Comparison of ENCODE assay signal across 8 cellular contexts in the genomic region with DNA sequence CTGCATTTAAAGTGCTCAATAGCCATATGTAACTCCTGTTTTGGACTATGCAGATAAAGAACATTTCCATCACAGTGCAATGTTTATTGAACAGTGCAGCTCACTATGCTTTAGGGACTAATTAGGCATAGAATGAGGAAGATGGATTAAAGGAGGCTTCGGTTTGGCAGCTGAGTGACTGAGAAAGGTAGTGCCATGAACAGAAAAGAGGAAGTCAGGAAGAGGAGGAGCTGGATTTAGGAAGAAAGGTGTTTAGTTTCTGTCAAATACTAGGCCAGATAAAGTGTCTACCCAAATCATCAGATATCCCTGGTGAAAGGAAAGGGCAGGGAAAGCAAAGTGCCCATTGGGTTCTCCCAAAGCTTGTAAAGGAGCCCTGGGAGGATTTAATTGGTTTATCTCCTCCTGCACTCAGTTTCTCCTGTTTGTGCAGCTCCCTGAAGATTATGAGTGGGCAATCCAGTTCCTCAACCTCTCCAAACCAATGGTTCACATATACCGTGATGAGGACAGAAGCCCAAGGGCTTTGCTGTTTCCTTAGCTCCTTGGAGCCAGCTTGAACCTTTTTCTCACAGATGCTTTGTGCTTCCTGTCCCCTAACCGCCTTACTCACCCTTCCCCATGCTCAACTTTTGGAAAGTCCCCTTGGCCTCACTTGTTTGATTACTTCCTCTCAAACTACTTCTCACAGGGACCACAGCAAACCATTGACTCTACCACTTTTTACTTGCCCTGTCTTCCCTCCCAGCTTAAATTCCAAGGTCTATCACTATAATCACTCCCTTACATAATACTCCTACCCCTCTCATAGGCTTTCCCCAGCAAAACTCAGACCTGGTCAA. TPM values are rescaled to one million over a fixed set of nuclear protein-coding genes. Genes with fewer than 3 reads are reported as not detected.
DNase-seq lines count a peak whose midpoint lies in the region; ATAC-seq, FAIRE-seq and TF ChIP-seq lines count a peak whose summit lies in the region.

No MANE protein-coding gene starts in this region.

- no peak overlapping the region for H3K56ac ChIP-seq in H1 (replicated peaks; ENCODE audit: insufficient read length, low read depth, low read length)

- no peak overlapping the region for H2BK12ac ChIP-seq in H1 (ENCODE audit: low read depth, low read length)

- H2AFZ ChIP-seq in H1 (ENCODE audit: low read length), result 0 out of 2 replicates have a peak overlapping the region, but pooled peaks have one; percentile 36

- TF ChIP-seq POLR2A in H1 (IDR thresholded peaks at IDR 0.05; ENCODE audit: control extremely low read depth in 1 of 2, low read depth in 2 of 2, low read length in 2 of 2) (no peak), breast epithelium (IDR thresholded peaks at IDR 0.05) (no peak)

- peak; percentile 37 for ATAC-seq in GM18508 (IDR thresholded peaks at IDR 0.05; ENCODE audit: insufficient read depth, unreplicated experiment)
- peak; percentile 57 for ATAC-seq in HG02759 (IDR thresholded peaks at IDR 0.05; ENCODE audit: unreplicated experiment)
- ATAC-seq in sciatic nerve, result no peak

- no peaks in the 10 kb centered on the region for H4K20me1 ChIP-seq in H1 (replicated peaks in 1 of 2; ENCODE audit: control insufficient read depth in 1 of 2, insufficient read depth in 2 of 2, low read length in 2 of 2)

- no peak overlapping the region for H4K91ac ChIP-seq in H1 (replicated peaks; ENCODE audit: insufficient read length, low read length)

- POLR2A ChIA-PET in H1 (lab: Charles Lee; ENCODE audit: partially characterized antibody), result interaction anchor here (0.6 kb wide), 1 partner anchor 24 kb away, joined by 3 read pairs; no protein-coding TSS in a partner anchor

- no peak for FAIRE-seq in H1 (lab: Jason Lieb, UNC)

- H2BK15ac ChIP-seq in H1 (ENCODE audit: low read length), result no peak overlapping the region

- TF ChIP-seq CTCF in H1 (IDR thresholded peaks at IDR 0.05; ENCODE audit: control extremely low read depth in 1 of 3, insufficient read depth in 1 of 3, low read depth in 1 of 3, low read length in 3 of 3) (no peak), breast epithelium (IDR thresholded peaks at IDR 0.05) (no peak), foreskin fibroblast (IDR thresholded peaks at IDR 0.05; ENCODE audit: low read depth, low read length) (no peak)

- no peaks in the 10 kb centered on the region; the same call in 1 of the 2 replicates for H3K79me1 ChIP-seq in H1 (ENCODE audit: low read depth, low read length)

- no peak overlapping the region for H2BK5ac ChIP-seq in H1 (ENCODE audit: low read depth, low read length)

- H3K27ac ChIP-seq in H1 (ENCODE audit: low read depth, low read length) (no peak overlapping the region), breast epithelium (no peak overlapping the region)

- intact Hi-C loops in sciatic nerve (cut with DNase I), result no loop called here
- intact Hi-C loops in breast epithelium (cut with DNase I; ENCODE audit: low total_unique reads), result no loop called here

- CTCF ChIA-PET in H1 (lab: Charles Lee; ENCODE audit: partially characterized antibody), result interaction anchor here (0.6 to 2.0 kb wide), 3 partner anchors 108 to 641 kb away, joined by 3 to 10 read pairs (median 3); no protein-coding TSS in a partner anchor

- no peak overlapping the region for H3K23ac ChIP-seq in H1 (ENCODE audit: insufficient read length)

- 92% methylated on average over 3 of the region's 3 CpGs; no CpG with 5 or more reads in 1 of the 2 experiments for WGBS in H1 (ENCODE audit: extremely low coverage in 1 of 2, insufficient coverage in 1 of 2, insufficient read length in 1 of 2, insufficient replicate concordance in 2 of 2, low coverage in 1 of 2, low lambda C conversion rate in 2 of 2, missing lambda C conversion rate in 1 of 2), 2 experiments

- H3K23me2 ChIP-seq in H1 (ENCODE audit: low read depth, low read length), result peaks cover 7% of the 10 kb centered on the region

- no peak overlapping the region for H2BK20ac ChIP-seq in H1 (ENCODE audit: low read length)

- DNase-seq in RPMI7951 (ENCODE audit: low read depth) (peak; percentile 16), H1 (ENCODE audit: low read depth in 1 of 2, low spot score in 2 of 2) (no peak), sciatic nerve (ENCODE audit: low spot score) (no peak), DMS114 treated with DMSO at 0.1 percent for 48 hours (lab: John Stamatoyannopoulos, UW; ENCODE audit: unreplicated experiment) (no peak), breast epithelium (ENCODE audit: low spot score in 2 of 2) (no peak), foreskin fibroblast (no peak)

- no peaks in the 10 kb centered on the region for H3K36me3 ChIP-seq in H1 (ENCODE audit: control insufficient read depth in 2 of 4, insufficient read depth in 4 of 4, low read length in 3 of 4)
- H3K36me3 ChIP-seq in breast epithelium, result no peaks in the 10 kb centered on the region

- H3K27me3 ChIP-seq in H1 (replicated peaks in 1 of 4; ENCODE audit: control insufficient read depth in 3 of 4, extremely low read depth in 1 of 4, insufficient read depth in 3 of 4, low read length in 3 of 4) (no peaks in the 10 kb centered on the region), breast epithelium (no peaks in the 10 kb centered on the region)

- H3K4ac ChIP-seq in H1 (replicated peaks; ENCODE audit: insufficient read length, low read depth, low read length), result no peak overlapping the region

- no peak overlapping the region for H3K18ac ChIP-seq in H1 (ENCODE audit: extremely low read depth, low read length)

- H4K5ac ChIP-seq in H1 (ENCODE audit: insufficient read length, low read depth, low read length), result no peak overlapping the region

- H2BK120ac ChIP-seq in H1 (replicated peaks; ENCODE audit: low read depth, low read length), result no peak overlapping the region

- H3K14ac ChIP-seq in H1 (ENCODE audit: insufficient read length), result no peak overlapping the region

- no peak for TF ChIP-seq RAD21 in H1 (IDR thresholded peaks at IDR 0.05 in 1 of 2, conservative IDR thresholded peaks at IDR 0.05 in 1 of 2; ENCODE audit: low read depth in 2 of 2, low read length in 2 of 2)

- peaks cover 0 to 8% of the 10 kb centered on the region in 2 experiments; a peak in 3 of 4 replicates for H3K79me2 ChIP-seq in H1 (ENCODE audit: control insufficient read depth in 1 of 2, insufficient read depth in 2 of 2, low read length in 2 of 2)

- TF ChIP-seq EP300 in H1 (IDR thresholded peaks at IDR 0.05; ENCODE audit: borderline replicate concordance in 1 of 2, low read depth in 2 of 2, low read length in 2 of 2), result no peak

- no peak overlapping the region for H3K4me3 ChIP-seq in H1 (ENCODE audit: extremely low read depth in 1 of 4, insufficient read depth in 2 of 4, low read depth in 3 of 4, low read length in 4 of 4)
- H3K4me3 ChIP-seq in breast epithelium, result no peak overlapping the region
- H3K4me3 ChIP-seq in foreskin fibroblast (ENCODE audit: low read depth in 1 of 2, low read length in 2 of 2), result no peak overlapping the region

- H4K8ac ChIP-seq in H1 (ENCODE audit: extremely low read depth, insufficient read depth, low read length), result no peak overlapping the region

- H3K4me1 ChIP-seq in H1 (replicated peaks in 1 of 4; ENCODE audit: control insufficient read depth in 3 of 4, insufficient read depth in 4 of 4, low read length in 3 of 4), result peaks cover 0 to 5% (median 2%) of the 10 kb centered on the region in 4 experiments; a peak in 4 of 7 replicates
- no peaks in the 10 kb centered on the region for H3K4me1 ChIP-seq in breast epithelium

- H2AK5ac ChIP-seq in H1 (ENCODE audit: low read depth, low read length), result no peak overlapping the region

- H3K9ac ChIP-seq in H1 (replicated peaks in 1 of 4; ENCODE audit: extremely low read depth in 1 of 4, low read depth in 3 of 4, low read length in 3 of 4), result no peak overlapping the region

- no peak overlapping the region for H3K4me2 ChIP-seq in H1 (ENCODE audit: insufficient read depth in 1 of 2, low read depth in 2 of 2, low read length in 2 of 2)

- H3K9me3 ChIP-seq in H1 (ENCODE audit: insufficient read depth in 2 of 2, low read depth in 1 of 2, low read length in 1 of 2) (no peaks in the 10 kb centered on the region), breast epithelium (no peaks in the 10 kb centered on the region)

TF ChIP-seq in H1, 55 proteins besides CTCF, POLR2A, EP300 and RAD21 (continues in another document):
- TF ChIP-seq NANOG (IDR thresholded peaks at IDR 0.05; ENCODE audit: insufficient read depth, low read depth, low read length, poor library complexity, severe bottlenecking) (no peak), JUND (IDR thresholded peaks at IDR 0.05; ENCODE audit: low read length) (no peak), BCL11A (IDR thresholded peaks at IDR 0.05; ENCODE audit: low read depth in 2 of 2, low read length in 2 of 2) (no peak), KDM5A (IDR thresholded peaks at IDR 0.05; ENCODE audit: low read length) (no peak), JUN (IDR thresholded peaks at IDR 0.05; ENCODE audit: low read depth, low read length) (no peak), SRF (IDR thresholded peaks at IDR 0.05; ENCODE audit: low read depth, low read length) (no peak), YY1 (IDR thresholded peaks at IDR 0.05; ENCODE audit: low read depth, low read length) (no peak), BRCA1 (IDR thresholded peaks at IDR 0.05; ENCODE audit: low read depth, low read length) (no peak), POU5F1 (IDR thresholded peaks at IDR 0.05; ENCODE audit: low read depth, low read length) (no peak), KDM1A (IDR thresholded peaks at IDR 0.05; ENCODE audit: borderline replicate concordance, low read length) (no peak), RXRA (IDR thresholded peaks at IDR 0.05; ENCODE audit: insufficient read depth, low read depth, low read length) (no peak), TCF12 (IDR thresholded peaks at IDR 0.05; ENCODE audit: low read depth, low read length) (no peak)
- TF ChIP-seq, protein P1, sequence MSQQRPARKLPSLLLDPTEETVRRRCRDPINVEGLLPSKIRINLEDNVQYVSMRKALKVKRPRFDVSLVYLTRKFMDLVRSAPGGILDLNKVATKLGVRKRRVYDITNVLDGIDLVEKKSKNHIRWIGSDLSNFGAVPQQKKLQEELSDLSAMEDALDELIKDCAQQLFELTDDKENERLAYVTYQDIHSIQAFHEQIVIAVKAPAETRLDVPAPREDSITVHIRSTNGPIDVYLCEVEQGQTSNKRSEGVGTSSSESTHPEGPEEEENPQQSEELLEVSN (IDR thresholded peaks at IDR 0.05), result no peak

RNA-seq across cellular contexts. Expression of gene RAP1A, which starts 3.5 kb away (rescaled TPM):
- 24.5 and 36.4 TPM in 2 replicates for total RNA-seq in RPMI7951 (2014; rRNA removed; shearing (Covaris generic))
- total RNA-seq in H1 (2021; fragmentation: NEBNext Ultra II Directional; extraction: Animal tissue kit (Norgen Biotek cat#: 25700)), result 30.6 and 35.8 TPM in 2 replicates
- polyA plus RNA-seq in H1 (2011; rRNA removed), result 5.3 and 10.9 TPM in 2 replicates
- polyA plus RNA-seq in H1 (2011; cell fraction: cytosol; rRNA removed), result 18.4 TPM
- polyA plus RNA-seq in H1 (2011; cell fraction: nucleus; rRNA removed), result 1.3 TPM
- 21.9 to 42.7 TPM (median 25.2 TPM) in 4 replicates for polyA plus RNA-seq in H1 (2012, experiment 1 of 2)
- 4.3 TPM for polyA plus RNA-seq in H1 (2012, experiment 2 of 2)
- 24.6 TPM for polyA plus RNA-seq in H1 (2013, experiment 1 of 2)
- 23.2 TPM for polyA plus RNA-seq in H1 (2013, experiment 2 of 2)
- 6.4 and 7.3 TPM in 2 replicates for polyA minus RNA-seq in H1 (2011; rRNA and poly(A)+ RNA removed)
- polyA minus RNA-seq in H1 (2011; cell fraction: cytosol; rRNA and poly(A)+ RNA removed), result 6.9 TPM
- 5.8 TPM for polyA minus RNA-seq in H1 (2011; cell fraction: nucleus; rRNA and poly(A)+ RNA removed)
- total RNA-seq in sciatic nerve, result 97.0 TPM
- 10 to 100 TPM; 45.9 to 72.8 (median 54.9) TPM for total RNA-seq in breast epithelium
